In the genomic region with DNA sequence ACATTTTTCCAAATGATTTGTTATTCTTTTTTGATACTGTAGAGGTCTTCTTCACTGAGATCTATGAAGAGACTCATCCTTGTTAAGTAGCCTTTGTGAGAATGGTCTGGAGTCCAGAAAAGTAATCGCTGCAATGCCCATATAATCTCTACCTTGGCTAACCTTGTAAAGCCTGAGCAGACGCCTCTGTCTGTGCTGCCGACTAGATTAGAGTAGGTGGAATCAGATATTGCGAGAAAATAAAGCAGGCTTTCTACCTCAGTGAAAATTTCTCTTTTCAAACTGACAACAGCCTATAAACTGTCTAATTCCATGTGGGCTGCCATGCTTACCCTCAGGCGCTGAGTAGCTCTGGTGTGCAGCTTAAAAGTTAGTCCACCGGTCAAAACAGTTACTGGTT, we compare ENCODE assay signal across 11 cellular contexts.
"Had no signal": no experiment of that assay in that cellular context is flagged by ENCODE, and none has a peak within 500 bp of the region (broad histone marks: within the 10 kb centered on the region; RNA-seq: fewer than 3 reads in every experiment).

No MANE protein-coding gene starts in this region.

- H2AFZ ChIP-seq: GM23248 had no signal

- H3K4me1 ChIP-seq: HAP-1 had no signal

- DNase-seq: GM23248, GOT3, H7, H9, HCEC 1CT, HFFc6 had no signal

- H3K4me3 ChIP-seq: GM23248, GM23338, HAP-1 had no signal

- H3K27ac ChIP-seq: GM23248 had no signal

- H3K9me3 ChIP-seq: HAP-1 had no signal

- H3K4me2 ChIP-seq: GM23338 had no signal

- H3K9ac ChIP-seq: GM23248 had no signal

- H3K36me3 ChIP-seq: HAP-1 had no signal

- FAIRE-seq: H1, H54 had no signal

- ATAC-seq: GM23338, HCT116 had no signal
